In the genomic region with DNA sequence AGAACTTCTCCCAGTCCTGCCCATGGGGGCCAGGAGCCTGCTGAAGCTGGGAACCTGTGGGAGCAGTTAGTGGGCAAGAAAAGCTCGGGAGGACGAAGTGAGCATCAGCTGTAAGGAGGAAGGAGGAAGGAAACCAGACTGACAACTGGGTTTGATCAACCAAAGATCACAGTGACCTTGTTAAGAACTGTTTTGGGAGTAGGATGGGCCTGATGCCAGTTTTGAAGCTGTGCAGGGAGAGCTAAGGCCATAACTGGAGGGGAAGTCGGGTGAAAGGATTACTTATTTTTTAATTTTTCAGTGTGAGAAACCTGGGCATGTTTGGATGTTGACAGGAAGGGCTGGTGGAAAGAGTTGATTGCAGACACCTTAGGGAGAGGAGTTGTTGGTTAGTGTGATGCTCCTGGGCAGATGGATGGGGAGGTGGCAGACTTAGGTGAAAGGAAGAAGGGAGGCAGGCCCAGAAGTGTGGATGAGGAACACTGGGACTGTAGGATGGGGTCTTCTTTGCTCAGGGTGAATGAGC, we compare ENCODE assay signal across 12 cellular contexts. TPM values are rescaled to one million over a fixed set of nuclear protein-coding genes. Genes with fewer than 3 reads are reported as not detected.
DNase-seq lines count a peak whose midpoint lies in the region; ATAC-seq, FAIRE-seq and TF ChIP-seq lines count a peak whose summit lies in the region.
"Had no signal": no experiment of that assay in that cellular context is flagged by ENCODE, and none has a peak within 500 bp of the region (broad histone marks: within the 10 kb centered on the region; RNA-seq: fewer than 3 reads in every experiment).

No MANE protein-coding gene starts in this region.

- DNase-seq in activated T-cell treated with anti-CD3 and anti-CD28 coated beads, Interleukin-2, amount 50 U/mL, for 24 hours, result no peak
- no peak for DNase-seq in activated T-cell treated with anti-CD3 and anti-CD28 coated beads, Interleukin-2, amount 50 U/mL, for 4 hours
- peak; percentile 19 to 29 for DNase-seq in cardiac fibroblast (ENCODE audit: low read depth in 2 of 2)
- no peak for DNase-seq in keratinocyte (ENCODE audit: low read depth, low spot score)
- no peak for DNase-seq in upper lobe of left lung
- no peak for DNase-seq in DMS79 treated with DMSO at 0.1 percent for 48 hours (lab: John Stamatoyannopoulos, UW)
- DNase-seq in NCI-H524 (lab: John Stamatoyannopoulos, UW), result no peak
- DNase-seq: activated CD4-positive, alpha-beta memory T cell treated with anti-CD3 and anti-CD28 coated beads for 36 hours; NK-92 treated with Interleukin-12 subunit alpha and Interleukin-12 subunit beta, amount 100 ng/mL, for 24 hours had no signal

- H3K4me3 Mint-ChIP-seq in activated T-cell treated with anti-CD3 and anti-CD28 coated beads, Interleukin-2, amount 50 U/mL, for 24 hours, result no peak overlapping the region
- H3K4me3 Mint-ChIP-seq in activated T-cell treated with anti-CD3 and anti-CD28 coated beads, Interleukin-2, amount 50 U/mL, for 4 hours, result no peak overlapping the region
- H3K4me3 Mint-ChIP-seq: activated CD4-positive, alpha-beta memory T cell treated with anti-CD3 and anti-CD28 coated beads for 36 hours; activated naive CD4-positive, alpha-beta T cell treated with anti-CD3 and anti-CD28 coated beads, Interleukin-2, amount 50 U/mL, for 24 hours had no signal

- no peak for TF ChIP-seq POLR2A in upper lobe of left lung (IDR thresholded peaks at IDR 0.05)

- no peaks in the 10 kb centered on the region for H3K36me3 Mint-ChIP-seq in activated T-cell treated with anti-CD3 and anti-CD28 coated beads, Interleukin-2, amount 50 U/mL, for 24 hours (ENCODE audit: low read depth)
- H3K36me3 Mint-ChIP-seq in activated T-cell treated with anti-CD3 and anti-CD28 coated beads, Interleukin-2, amount 50 U/mL, for 4 hours (ENCODE audit: insufficient read depth), result no peaks in the 10 kb centered on the region
- H3K36me3 Mint-ChIP-seq: activated CD4-positive, alpha-beta memory T cell treated with anti-CD3 and anti-CD28 coated beads for 36 hours; activated naive CD4-positive, alpha-beta T cell treated with anti-CD3 and anti-CD28 coated beads, Interleukin-2, amount 50 U/mL, for 24 hours had no signal

- H3K9me1 ChIP-seq in keratinocyte (ENCODE audit: control insufficient read depth, extremely low read depth, insufficient read depth, low read length), result no peaks in the 10 kb centered on the region

- TF ChIP-seq EP300 in upper lobe of left lung (IDR thresholded peaks at IDR 0.05), result no peak

- no peaks in the 10 kb centered on the region for H3K4me1 Mint-ChIP-seq in activated T-cell treated with anti-CD3 and anti-CD28 coated beads, Interleukin-2, amount 50 U/mL, for 24 hours (ENCODE audit: low read depth)
- no peaks in the 10 kb centered on the region for H3K4me1 Mint-ChIP-seq in activated T-cell treated with anti-CD3 and anti-CD28 coated beads, Interleukin-2, amount 50 U/mL, for 4 hours (ENCODE audit: low read depth)
- H3K4me1 Mint-ChIP-seq: activated naive CD4-positive, alpha-beta T cell treated with anti-CD3 and anti-CD28 coated beads, Interleukin-2, amount 50 U/mL, for 24 hours had no signal

- H3K79me2 ChIP-seq in keratinocyte (ENCODE audit: control insufficient read depth, insufficient read depth, low read length), result no peaks in the 10 kb centered on the region

- H3K4me1 ChIP-seq in keratinocyte (ENCODE audit: control insufficient read depth, extremely low read depth, insufficient read depth, low read length) (peaks cover 15% of the 10 kb centered on the region), upper lobe of left lung (peaks cover 5 to 18% (median 14%) of the 10 kb centered on the region in 4 donors)

- no peaks in the 10 kb centered on the region for H4K20me1 ChIP-seq in keratinocyte (ENCODE audit: control insufficient read depth, extremely low read depth, insufficient read depth, low read length)

- H3K27ac ChIP-seq in keratinocyte (ENCODE audit: control insufficient read depth, insufficient read depth, low read length), result peak overlapping the region; percentile 68
- peak overlapping the region; percentile 70 to 83 (median 74) for H3K27ac ChIP-seq in upper lobe of left lung

- H2AFZ ChIP-seq in keratinocyte (ENCODE audit: control insufficient read depth, low read length), result no peak overlapping the region

- 43% methylated on average over 3 of the region's 3 CpGs for WGBS in upper lobe of left lung, 2 donors

- H3K9ac ChIP-seq in keratinocyte (ENCODE audit: control insufficient read depth, extremely low read depth, insufficient read depth, low read length), result peak overlapping the region; percentile 19

- TF ChIP-seq CTCF in cardiac fibroblast (IDR thresholded peaks at IDR 0.05; ENCODE audit: low read depth, low read length) (no peak), keratinocyte (optimal IDR thresholded peaks at IDR 0.05 in 1 of 3, IDR thresholded peaks at IDR 0.05 in 1 of 3, conservative IDR thresholded peaks at IDR 0.05 in 1 of 3; ENCODE audit: extremely low read depth in 1 of 3, insufficient read depth in 2 of 3, low read length in 3 of 3) (no peak), upper lobe of left lung (IDR thresholded peaks at IDR 0.05) (no peak)

- H3K9me3 ChIP-seq in keratinocyte (ENCODE audit: control insufficient read depth, low read depth, low read length) (no peaks in the 10 kb centered on the region), upper lobe of left lung (no peaks in the 10 kb centered on the region)
- H3K9me3 ChIP-seq: testis had no signal

- no peak for ATAC-seq in activated T-cell treated with anti-CD3 and anti-CD28 coated beads, Interleukin-2, amount 50 U/mL, for 4 hours
- ATAC-seq in upper lobe of left lung (ENCODE audit: low FRiP score in 2 of 2), result no peak
- no peak for ATAC-seq in HG02588 (IDR thresholded peaks at IDR 0.05; ENCODE audit: unreplicated experiment)

- no peaks in the 10 kb centered on the region for H3K27me3 Mint-ChIP-seq in activated T-cell treated with anti-CD3 and anti-CD28 coated beads, Interleukin-2, amount 50 U/mL, for 24 hours
- H3K27me3 Mint-ChIP-seq in activated T-cell treated with anti-CD3 and anti-CD28 coated beads, Interleukin-2, amount 50 U/mL, for 4 hours (ENCODE audit: low read depth), result no peaks in the 10 kb centered on the region
- H3K27me3 Mint-ChIP-seq: activated CD4-positive, alpha-beta memory T cell treated with anti-CD3 and anti-CD28 coated beads for 36 hours had no signal

- H3K36me3 ChIP-seq in keratinocyte (ENCODE audit: control insufficient read depth in 2 of 2, extremely low read depth in 1 of 2, insufficient read depth in 2 of 2, low read length in 2 of 2) (no peaks in the 10 kb centered on the region), upper lobe of left lung (no peaks in the 10 kb centered on the region)

- dilution Hi-C loops in keratinocyte (cut with MboI; ENCODE audit: extremely low pct_ligation_motif_present, low sequenced_read_pairs), result no loop called here

- H3K27me3 ChIP-seq in keratinocyte (ENCODE audit: control insufficient read depth, extremely low read depth, insufficient read depth, low read length) (no peaks in the 10 kb centered on the region), upper lobe of left lung (no peaks in the 10 kb centered on the region)
- H3K27me3 ChIP-seq: testis had no signal

- peak overlapping the region; percentile 72 for H3K4me2 ChIP-seq in keratinocyte (ENCODE audit: control insufficient read depth, extremely low read depth, insufficient read depth, low read depth, low read length)

- H3K27ac Mint-ChIP-seq in activated T-cell treated with anti-CD3 and anti-CD28 coated beads, Interleukin-2, amount 50 U/mL, for 24 hours, result peak overlapping the region; percentile 60
- H3K27ac Mint-ChIP-seq: activated CD4-positive, alpha-beta memory T cell treated with anti-CD3 and anti-CD28 coated beads for 36 hours; activated naive CD4-positive, alpha-beta T cell treated with anti-CD3 and anti-CD28 coated beads, Interleukin-2, amount 50 U/mL, for 24 hours had no signal

- no peaks in the 10 kb centered on the region for H3K9me3 Mint-ChIP-seq in activated T-cell treated with anti-CD3 and anti-CD28 coated beads, Interleukin-2, amount 50 U/mL, for 24 hours
- no peaks in the 10 kb centered on the region for H3K9me3 Mint-ChIP-seq in activated T-cell treated with anti-CD3 and anti-CD28 coated beads, Interleukin-2, amount 50 U/mL, for 4 hours
- H3K9me3 Mint-ChIP-seq: activated CD4-positive, alpha-beta memory T cell treated with anti-CD3 and anti-CD28 coated beads for 36 hours; activated naive CD4-positive, alpha-beta T cell treated with anti-CD3 and anti-CD28 coated beads, Interleukin-2, amount 50 U/mL, for 24 hours had no signal

- H3K4me3 ChIP-seq in cardiac fibroblast (replicated peaks in 1 of 2; ENCODE audit: low read depth in 2 of 2, low read length in 2 of 2), result no peak overlapping the region
- H3K4me3 ChIP-seq in keratinocyte (ENCODE audit: control insufficient read depth in 2 of 3, extremely low read depth in 1 of 3, insufficient read depth in 2 of 3, low read depth in 1 of 3, low read length in 3 of 3), result no peak overlapping the region
- H3K4me3 ChIP-seq in upper lobe of left lung, result no peak overlapping the region
- H3K4me3 ChIP-seq: testis had no signal

- FAIRE-seq in keratinocyte (lab: Jason Lieb, UNC), result peak; percentile 56

RNA-seq across cellular contexts. Expression of gene KLF4, which starts 58.3 kb away (rescaled TPM):
- under 1 TPM; 0.35 to 0.56 (median 0.50) TPM for total RNA-seq in activated T-cell treated with anti-CD3 and anti-CD28 coated beads, Interleukin-2, amount 50 U/mL, for 4 hours
- polyA plus RNA-seq in keratinocyte, result 14.9 to 37.1 TPM (median 31.5 TPM) in 3 replicates
- polyA plus RNA-seq in keratinocyte (2011; ENCODE audit: low read depth), result 67.2 TPM
- polyA plus RNA-seq in keratinocyte (2011; cell fraction: cytosol; rRNA removed), result 18.0 and 23.0 TPM in 2 replicates
- polyA plus RNA-seq in keratinocyte (2011; cell fraction: nucleus; rRNA removed), result 61.1 and 62.6 TPM in 2 replicates
- polyA plus RNA-seq in keratinocyte (2012; ENCODE audit: low replicate concordance), result 23.9 and 198 TPM in 2 replicates
- polyA minus RNA-seq in keratinocyte, result 12.3 to 19.4 TPM (median 13.0 TPM) in 3 replicates
- polyA minus RNA-seq in keratinocyte (2011; cell fraction: cytosol; rRNA and poly(A)+ RNA removed), result 38.8 TPM
- polyA minus RNA-seq in keratinocyte (2011; cell fraction: nucleus; rRNA and poly(A)+ RNA removed), result 40.1 and 45.6 TPM in 2 replicates
- 100 to 1,000 TPM in 3 of 6 donors, 10 to 100 TPM in 3; 50.3 to 213 (median 104) TPM for total RNA-seq in upper lobe of left lung

Comparison
In these comparisons a context has a peak if more than half of its experiments do, and no peak if none do; other contexts are left out.
1. DNase-seq: peak in cardiac fibroblast (2 of 2); none in activated T-cell treated with anti-CD3 and anti-CD28 coated beads, Interleukin-2, amount 50 U/mL, for 24 hours (single experiment), activated T-cell treated with anti-CD3 and anti-CD28 coated beads, Interleukin-2, amount 50 U/mL, for 4 hours (single experiment), keratinocyte (single experiment), upper lobe of left lung (0 of 2), DMS79 treated with DMSO at 0.1 percent for 48 hours (single experiment) and NCI-H524 (0 of 2).
2. RNA of gene KLF4, which starts 58.3 kb away (total RNA-seq): 50.3 to 213 TPM in upper lobe of left lung; 0.35 to 0.56 TPM in activated T-cell treated with anti-CD3 and anti-CD28 coated beads, Interleukin-2, amount 50 U/mL, for 4 hours; every median in the first group is over 10 times any median in the second.